ENCODE assay signal across 3 cellular contexts in the genomic region with DNA sequence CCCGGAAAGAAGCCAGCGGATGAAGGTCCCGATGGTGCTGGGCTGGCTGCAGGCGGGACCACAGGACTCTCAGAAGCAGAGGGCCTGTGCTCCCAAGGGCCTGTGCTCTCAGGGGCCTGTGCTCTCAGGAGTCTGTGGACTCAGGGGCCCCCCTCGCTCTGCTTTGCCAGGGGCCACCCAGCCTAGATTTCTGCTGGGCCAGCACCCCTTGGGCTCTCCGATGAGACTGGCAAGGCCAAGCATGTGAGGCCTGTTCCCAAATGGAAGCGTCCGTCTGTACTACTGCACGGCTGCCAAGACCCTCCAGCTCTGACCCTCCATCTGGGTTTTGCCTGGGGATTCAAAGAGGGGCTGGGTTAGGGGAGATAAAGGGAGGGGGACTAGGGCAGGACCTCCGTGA.
TF ChIP-seq lines count a peak whose summit lies in the region.

No MANE protein-coding gene starts in this region.

TF ChIP-seq in IMR-90, 13 proteins besides CTCF, POLR2A, EP300 and RAD21:
- TF ChIP-seq NFE2L2 (IDR thresholded peaks at IDR 0.05; ENCODE audit: low read depth, low read length) = no peak
- no peak for TF ChIP-seq CHD1 (IDR thresholded peaks at IDR 0.05; ENCODE audit: low read depth, low read length)
- TF ChIP-seq FOS (IDR thresholded peaks at IDR 0.05; ENCODE audit: low read depth, low read length) = no peak
- TF ChIP-seq CEBPB (IDR thresholded peaks at IDR 0.05; ENCODE audit: low read depth, low read length) = no peak
- TF ChIP-seq RCOR1 (IDR thresholded peaks at IDR 0.05; ENCODE audit: insufficient replicate concordance, low read length) = no peak
- TF ChIP-seq MXI1 (IDR thresholded peaks at IDR 0.05; ENCODE audit: borderline replicate concordance, low read depth, low read length) = no peak

TF ChIP-seq in H1, 55 proteins besides CTCF, POLR2A, EP300 and RAD21:
- TF ChIP-seq TEAD4 (IDR thresholded peaks at IDR 0.05; ENCODE audit: low read depth, low read length) (no peak), POU5F1 (IDR thresholded peaks at IDR 0.05; ENCODE audit: low read depth, low read length) (no peak), CEBPB (IDR thresholded peaks at IDR 0.05; ENCODE audit: low read depth, low read length) (no peak), SIRT6 (IDR thresholded peaks at IDR 0.05; ENCODE audit: low read length) (no peak), BRCA1 (IDR thresholded peaks at IDR 0.05; ENCODE audit: low read depth, low read length) (no peak), RBBP5 (IDR thresholded peaks at IDR 0.05; ENCODE audit: borderline replicate concordance, low read depth, low read length) (no peak), EZH2 (IDR thresholded peaks at IDR 0.05; ENCODE audit: low read depth, low read length, severe bottlenecking) (no peak), SP1 (IDR thresholded peaks at IDR 0.05; ENCODE audit: low read depth, low read length) (no peak), SIX5 (IDR thresholded peaks at IDR 0.05; ENCODE audit: low read depth, low read length) (no peak), RNF2 (IDR thresholded peaks at IDR 0.05; ENCODE audit: borderline replicate concordance, low read depth, low read length, missing control alignments, poor library complexity, severe bottlenecking) (no peak), ZNF274 (IDR thresholded peaks at IDR 0.05; ENCODE audit: borderline replicate concordance, extremely low read depth, low read length) (no peak), TCF12 (IDR thresholded peaks at IDR 0.05; ENCODE audit: low read depth, low read length) (no peak), SAP30 (IDR thresholded peaks at IDR 0.05; ENCODE audit: insufficient read depth, insufficient replicate concordance, low read length) (no peak), TAF1 (IDR thresholded peaks at IDR 0.05; ENCODE audit: low read depth, low read length) (no peak), SRF (IDR thresholded peaks at IDR 0.05; ENCODE audit: low read depth, low read length) (no peak)

TF ChIP-seq in neural cell, 6 proteins besides CTCF, POLR2A, EP300 and RAD21:
- TF ChIP-seq MXI1 (conservative IDR thresholded peaks at IDR 0.05; ENCODE audit: poor library complexity, severe bottlenecking) (no peak), EZH2 (IDR thresholded peaks at IDR 0.05; ENCODE audit: borderline replicate concordance, insufficient read depth, low read length, poor library complexity, severe bottlenecking) (no peak), SMC3 (conservative IDR thresholded peaks at IDR 0.05; ENCODE audit: poor library complexity) (no peak), TAF1 (IDR thresholded peaks at IDR 0.05; ENCODE audit: low read depth) (no peak), POLR2AphosphoS5 (IDR thresholded peaks at IDR 0.05) (no peak)
- TF ChIP-seq, protein P1, sequence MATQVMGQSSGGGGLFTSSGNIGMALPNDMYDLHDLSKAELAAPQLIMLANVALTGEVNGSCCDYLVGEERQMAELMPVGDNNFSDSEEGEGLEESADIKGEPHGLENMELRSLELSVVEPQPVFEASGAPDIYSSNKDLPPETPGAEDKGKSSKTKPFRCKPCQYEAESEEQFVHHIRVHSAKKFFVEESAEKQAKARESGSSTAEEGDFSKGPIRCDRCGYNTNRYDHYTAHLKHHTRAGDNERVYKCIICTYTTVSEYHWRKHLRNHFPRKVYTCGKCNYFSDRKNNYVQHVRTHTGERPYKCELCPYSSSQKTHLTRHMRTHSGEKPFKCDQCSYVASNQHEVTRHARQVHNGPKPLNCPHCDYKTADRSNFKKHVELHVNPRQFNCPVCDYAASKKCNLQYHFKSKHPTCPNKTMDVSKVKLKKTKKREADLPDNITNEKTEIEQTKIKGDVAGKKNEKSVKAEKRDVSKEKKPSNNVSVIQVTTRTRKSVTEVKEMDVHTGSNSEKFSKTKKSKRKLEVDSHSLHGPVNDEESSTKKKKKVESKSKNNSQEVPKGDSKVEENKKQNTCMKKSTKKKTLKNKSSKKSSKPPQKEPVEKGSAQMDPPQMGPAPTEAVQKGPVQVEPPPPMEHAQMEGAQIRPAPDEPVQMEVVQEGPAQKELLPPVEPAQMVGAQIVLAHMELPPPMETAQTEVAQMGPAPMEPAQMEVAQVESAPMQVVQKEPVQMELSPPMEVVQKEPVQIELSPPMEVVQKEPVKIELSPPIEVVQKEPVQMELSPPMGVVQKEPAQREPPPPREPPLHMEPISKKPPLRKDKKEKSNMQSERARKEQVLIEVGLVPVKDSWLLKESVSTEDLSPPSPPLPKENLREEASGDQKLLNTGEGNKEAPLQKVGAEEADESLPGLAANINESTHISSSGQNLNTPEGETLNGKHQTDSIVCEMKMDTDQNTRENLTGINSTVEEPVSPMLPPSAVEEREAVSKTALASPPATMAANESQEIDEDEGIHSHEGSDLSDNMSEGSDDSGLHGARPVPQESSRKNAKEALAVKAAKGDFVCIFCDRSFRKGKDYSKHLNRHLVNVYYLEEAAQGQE (IDR thresholded peaks at IDR 0.05; ENCODE audit: borderline replicate concordance) = no peak
